Comparison of ENCODE assay signal across 9 cellular contexts in the genomic region with DNA sequence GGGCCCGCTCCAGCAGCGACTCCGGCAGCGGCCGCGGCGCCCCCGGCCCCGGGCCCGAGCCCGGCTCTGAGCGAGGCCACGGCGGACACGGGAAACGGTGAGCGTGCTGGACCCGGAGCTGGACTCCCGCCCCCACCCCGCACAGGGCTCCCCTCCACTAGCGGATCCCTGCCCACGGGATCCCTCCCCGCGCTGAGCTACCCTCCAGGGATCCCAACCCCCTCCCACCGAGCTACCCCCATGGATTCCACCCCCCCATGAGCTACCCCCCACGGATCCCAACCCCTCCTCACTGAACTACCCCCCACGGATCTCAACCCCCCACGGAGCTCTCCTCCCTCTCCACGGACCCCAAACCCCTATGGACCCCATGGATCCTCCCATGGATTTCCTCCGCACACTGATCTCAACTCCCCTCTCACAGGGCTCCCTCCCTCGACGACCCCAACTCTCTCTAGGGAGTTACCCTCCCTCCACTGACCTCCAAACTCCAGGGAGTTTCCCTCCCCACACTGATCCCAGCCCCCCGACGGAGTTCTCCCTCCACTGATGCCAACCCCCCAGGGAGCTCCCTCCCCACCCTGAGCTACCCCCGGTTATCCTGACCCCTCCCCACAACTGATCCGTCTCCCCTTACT. TPM values are rescaled to one million over a fixed set of nuclear protein-coding genes. Genes with fewer than 3 reads are reported as not detected.
DNase-seq lines count a peak whose midpoint lies in the region; ATAC-seq and TF ChIP-seq lines count a peak whose summit lies in the region.
"Had no signal": no experiment of that assay in that cellular context is flagged by ENCODE, and none has a peak within 500 bp of the region (broad histone marks: within the 10 kb centered on the region; RNA-seq: fewer than 3 reads in every experiment).

No MANE protein-coding gene starts in this region.

- H3K23ac ChIP-seq in IMR-90 (ENCODE audit: low read depth, low read length) = peak overlapping the region; percentile 91; the same call in 1 of the 2 replicates

- WGBS in IMR-90 (ENCODE audit: extremely low coverage in 2 of 2, insufficient read length in 1 of 2), 2 experiments = 0% methylated on average over 13 of the region's 36 CpGs; no CpG with 5 or more reads in 1 of the 2 experiments

- H3K4me3 ChIP-seq in A673 (ENCODE audit: low read depth, low read length, poor library complexity, severe bottlenecking) (peak overlapping the region; percentile 57), IMR-90 (ENCODE audit: insufficient read depth, low read depth, low read length) (peak overlapping the region; percentile 55), colonic mucosa (peak overlapping the region; percentile 7)
- H3K4me3 ChIP-seq in naive thymus-derived CD4-positive, alpha-beta T cell (ENCODE audit: low read length) = peak overlapping the region; percentile 10

- H3K27ac Mint-ChIP-seq in naive thymus-derived CD4-positive, alpha-beta T cell = peak overlapping the region in 1 of 9 donors; percentile 68

- H3K36me3 ChIP-seq in A673 (ENCODE audit: insufficient read depth, low read length, poor library complexity, severe bottlenecking) = no peaks in the 10 kb centered on the region
- peaks cover 5% of the 10 kb centered on the region; the same call in 1 of the 2 replicates for H3K36me3 ChIP-seq in IMR-90 (ENCODE audit: control insufficient read depth, insufficient read depth, low read length)
- no peaks in the 10 kb centered on the region for H3K36me3 ChIP-seq in colonic mucosa
- no peaks in the 10 kb centered on the region for H3K36me3 ChIP-seq in naive thymus-derived CD4-positive, alpha-beta T cell (ENCODE audit: control insufficient read depth in 2 of 3, insufficient read depth in 3 of 3, low read length in 3 of 3)
- H3K36me3 ChIP-seq: neutrophil had no signal

- H3K14ac ChIP-seq in IMR-90 (replicated peaks; ENCODE audit: low read depth, low read length) = no peak overlapping the region

- no peak overlapping the region for H3K4ac ChIP-seq in IMR-90 (ENCODE audit: low read depth, low read length)

- H3K27me3 Mint-ChIP-seq in naive thymus-derived CD4-positive, alpha-beta T cell = peaks cover 29 to 60% (median 35%) of the 10 kb centered on the region in 5 donors

- BruUV-seq in A673 (replicated peaks; lab: Mats Ljungman, UMichigan) (no TSS peak), IMR-90 (replicated peaks; lab: Mats Ljungman, UMichigan) (no TSS peak)

- peak overlapping the region; percentile 85 for H3K4me2 ChIP-seq in IMR-90 (ENCODE audit: low read depth, low read length)

- H3K4me1 ChIP-seq in A673 (ENCODE audit: insufficient read depth, low read length, poor library complexity, severe bottlenecking) (no peaks in the 10 kb centered on the region), IMR-90 (ENCODE audit: control insufficient read depth, insufficient read depth, low read length) (peaks cover 2% of the 10 kb centered on the region), colonic mucosa (no peaks in the 10 kb centered on the region)
- peaks cover 6 to 10% of the 10 kb centered on the region in 2 donors for H3K4me1 ChIP-seq in naive thymus-derived CD4-positive, alpha-beta T cell (ENCODE audit: control insufficient read depth in 2 of 2, insufficient read depth in 2 of 2, low read length in 2 of 2)

- H3K56ac ChIP-seq in IMR-90 (ENCODE audit: extremely low read depth, insufficient read depth, low read length) = no peak overlapping the region

- H2BK20ac ChIP-seq in IMR-90 (ENCODE audit: low read depth, low read length) = no peak overlapping the region

- H3K9me3 ChIP-seq in A673 (ENCODE audit: low read depth, low read length, poor library complexity, severe bottlenecking) (no peaks in the 10 kb centered on the region), IMR-90 (ENCODE audit: control insufficient read depth, insufficient read depth, low read length) (peaks cover 3% of the 10 kb centered on the region; the same call in 1 of the 2 replicates), colonic mucosa (no peaks in the 10 kb centered on the region)
- no peaks in the 10 kb centered on the region for H3K9me3 ChIP-seq in naive thymus-derived CD4-positive, alpha-beta T cell (ENCODE audit: control insufficient read depth in 2 of 3, low read length in 3 of 3)
- H3K9me3 ChIP-seq: neutrophil had no signal

- no peaks in the 10 kb centered on the region for H3K79me1 ChIP-seq in IMR-90 (ENCODE audit: low read depth in 1 of 2, low read length in 2 of 2)

- H3K36me3 Mint-ChIP-seq in naive thymus-derived CD4-positive, alpha-beta T cell = peaks cover 0 to 6% (median 3%) of the 10 kb centered on the region in 5 donors

- H2BK15ac ChIP-seq in IMR-90 (ENCODE audit: low read depth, low read length) = no peak overlapping the region

- DNase-seq in A673 (ENCODE audit: low spot score) (no peak), IMR-90 (no peak), colonic mucosa (no peak), anterior cingulate cortex (lab: John Stamatoyannopoulos, UW) (no peak), NCI-H187 (lab: John Stamatoyannopoulos, UW) (no peak), SK-N-DZ (ENCODE audit: low spot score) (no peak)
- no peak for DNase-seq in naive thymus-derived CD4-positive, alpha-beta T cell

- H2AK5ac ChIP-seq in IMR-90 (ENCODE audit: low read depth, low read length) = 0 out of 2 replicates have a peak overlapping the region, but pooled peaks have one; percentile 59

- H4K91ac ChIP-seq in IMR-90 (ENCODE audit: insufficient read depth, low read depth, low read length) = no peak overlapping the region

- in situ Hi-C loops in IMR-90 (cut with MboI; ENCODE audit: low sequenced_read_pairs) = no loop called here

- no peak for TF ChIP-seq RAD21 in IMR-90 (IDR thresholded peaks at IDR 0.05; ENCODE audit: low read length)

- H2BK5ac ChIP-seq in IMR-90 (ENCODE audit: low read depth, low read length, poor library complexity, severe bottlenecking) = no peak overlapping the region

- peak overlapping the region; percentile 55; the same call in 1 of the 2 replicates for H3K9ac ChIP-seq in IMR-90 (ENCODE audit: low read depth, low read length)
- peak overlapping the region in 1 of 2 donors; percentile 12 for H3K9ac ChIP-seq in colonic mucosa (ENCODE audit: low read depth in 2 of 2, low read length in 2 of 2)

- H2AK9ac ChIP-seq in IMR-90 (replicated peaks; ENCODE audit: low read depth, low read length, poor library complexity) = peak overlapping the region; percentile 28

- H3K18ac ChIP-seq in IMR-90 (ENCODE audit: low read depth, low read length) = no peak overlapping the region

- no peak overlapping the region for H4K5ac ChIP-seq in IMR-90 (ENCODE audit: low read depth, low read length)

- H3K4me1 Mint-ChIP-seq in naive thymus-derived CD4-positive, alpha-beta T cell = peaks cover 6 to 16% (median 14%) of the 10 kb centered on the region in 7 donors

- no peak overlapping the region for H3K27ac ChIP-seq in A673 (ENCODE audit: low read depth, low read length, poor library complexity, severe bottlenecking)
- no peak overlapping the region for H3K27ac ChIP-seq in IMR-90 (ENCODE audit: insufficient read depth, low read length)
- no peak overlapping the region for H3K27ac ChIP-seq in colonic mucosa
- H3K27ac ChIP-seq in naive thymus-derived CD4-positive, alpha-beta T cell (ENCODE audit: low read depth, low read length) = no peak overlapping the region
- H3K27ac ChIP-seq: neutrophil had no signal

- CTCF ChIA-PET in A673 (lab: Charles Lee) = interaction anchor here (0.6 to 1.7 kb wide), 2 partner anchors 10 to 103 kb away, joined by 5 to 12 read pairs; no protein-coding TSS in a partner anchor
- CTCF ChIA-PET in IMR-90 (lab: Yijun Ruan, JAX) = interaction anchor here (0.7 to 0.9 kb wide), 2 partner anchors 9 to 32 kb away, joined by 3 to 4 read pairs; no protein-coding TSS in a partner anchor
- CTCF ChIA-PET in naive thymus-derived CD4-positive, alpha-beta T cell (lab: Charles Lee) = interaction anchor here (1.2 to 1.3 kb wide), 2 partner anchors 9 to 32 kb away, joined by 4 to 5 read pairs; no protein-coding TSS in a partner anchor

- H4K20me1 ChIP-seq in IMR-90 (ENCODE audit: insufficient read depth, low read length) = no peaks in the 10 kb centered on the region

- POLR2A ChIA-PET in A673 (lab: Charles Lee; ENCODE audit: low non-redundant PET) = no interaction called here
- POLR2A ChIA-PET in IMR-90 (lab: Charles Lee; ENCODE audit: unreplicated experiment) = no interaction called here
- POLR2A ChIA-PET in naive thymus-derived CD4-positive, alpha-beta T cell (lab: Charles Lee) = no interaction called here

- H3K27me3 ChIP-seq in A673 (replicated peaks; ENCODE audit: insufficient read depth, low read depth, low read length, poor library complexity) (peaks cover 19% of the 10 kb centered on the region), IMR-90 (ENCODE audit: control insufficient read depth, insufficient read depth, low read length) (peaks cover 41% of the 10 kb centered on the region), colonic mucosa (peaks cover 23% of the 10 kb centered on the region)
- peaks cover 4 to 6% of the 10 kb centered on the region in 2 donors for H3K27me3 ChIP-seq in naive thymus-derived CD4-positive, alpha-beta T cell (ENCODE audit: control insufficient read depth in 2 of 2, insufficient read depth in 2 of 2, low read length in 2 of 2)

- peak; percentile 3; the same call in 1 of the 2 replicates for ATAC-seq in IMR-90 (ENCODE audit: low read depth)
- no peak for ATAC-seq in naive thymus-derived CD4-positive, alpha-beta T cell
- ATAC-seq in GM21381 (IDR thresholded peaks at IDR 0.05; ENCODE audit: unreplicated experiment) = no peak

- dilution Hi-C loops in IMR-90 (cut with HindIII; ENCODE audit: low sequenced_read_pairs, unreplicated experiment) = no loop called here

- intact Hi-C loops in A673 (cut with micrococcal nuclease; ENCODE audit: unreplicated experiment) (no loop called here), IMR-90 (cut with micrococcal nuclease) (no loop called here), colonic mucosa (cut with DNase I) (no loop called here)
- intact Hi-C loops in naive thymus-derived CD4-positive, alpha-beta T cell (cut with micrococcal nuclease) = loop anchor here in 1 of 2 donors (5.0 kb wide), 1 partner anchor 35 kb away; no protein-coding TSS in a partner anchor

- TF ChIP-seq CTCF in A673 (conservative IDR thresholded peaks at IDR 0.05; ENCODE audit: low read depth, low read length) (no peak), IMR-90 (conservative IDR thresholded peaks at IDR 0.05; ENCODE audit: low read depth, low read length) (no peak), colonic mucosa (IDR thresholded peaks at IDR 0.05) (no peak)

- H3K9me3 Mint-ChIP-seq in naive thymus-derived CD4-positive, alpha-beta T cell = no peaks in the 10 kb centered on the region

- 0 out of 2 replicates have a peak overlapping the region, but pooled peaks have one; percentile 8 for H2BK120ac ChIP-seq in IMR-90 (ENCODE audit: low read depth, low read length)

- H4K8ac ChIP-seq in IMR-90 (ENCODE audit: low read depth in 2 of 2, low read length in 2 of 2) = no peak overlapping the region

- peak overlapping the region; percentile 68 to 88 (median 82) for H3K4me3 Mint-ChIP-seq in naive thymus-derived CD4-positive, alpha-beta T cell

- peak overlapping the region; percentile 81 for H2AFZ ChIP-seq in IMR-90 (replicated peaks; ENCODE audit: low read length, poor library complexity)

- TF ChIP-seq POLR2A in IMR-90 (IDR thresholded peaks at IDR 0.05; ENCODE audit: low read depth, low read length) = no peak

- H3K9me1 ChIP-seq in IMR-90 (ENCODE audit: insufficient read depth, low read length) = no peaks in the 10 kb centered on the region

RNA-seq across cellular contexts. Expression of a gene that starts 20.6 kb away (rescaled TPM):
- total RNA-seq in A673 (2021) (354 and 375 TPM in 2 replicates), IMR-90 (2012; rRNA removed) (33.2 and 48.6 TPM in 2 replicates), colonic mucosa (100 to 1,000 TPM; 539 to 844 TPM)
- polyA plus RNA-seq in IMR-90 (2012; rRNA removed) = 1,363 and 1,841 TPM in 2 replicates
- polyA plus RNA-seq in IMR-90 (2012; cell fraction: cytosol; rRNA removed) = 2,238 and 2,632 TPM in 2 replicates
- polyA plus RNA-seq in IMR-90 (2012; cell fraction: nucleus; rRNA removed; ENCODE audit: low replicate concordance) = 412 and 1,178 TPM in 2 replicates
- total RNA-seq in naive thymus-derived CD4-positive, alpha-beta T cell = 10 to 100 TPM; 26.3 to 47.2 (median 40.5) TPM
- polyA plus RNA-seq in naive thymus-derived CD4-positive, alpha-beta T cell = 10 to 100 TPM; 68.6 to 93.5 TPM
- polyA plus RNA-seq in SK-N-DZ (2014; cell fraction: cytosol; rRNA removed) = 24.8 and 32.8 TPM in 2 replicates
- polyA plus RNA-seq in SK-N-DZ (2014; cell fraction: nucleus; rRNA removed) = 8.4 and 14.6 TPM in 2 replicates

Comparison
In these comparisons a context has a peak if more than half of its experiments do, and no peak if none do; other contexts are left out.
1. H3K4me3 ChIP-seq: peak in every context shown above with its lines; median percentile 57 in A673; 55 in IMR-90; 10 in naive thymus-derived CD4-positive, alpha-beta T cell; 7 in colonic mucosa.